In the genomic region with DNA sequence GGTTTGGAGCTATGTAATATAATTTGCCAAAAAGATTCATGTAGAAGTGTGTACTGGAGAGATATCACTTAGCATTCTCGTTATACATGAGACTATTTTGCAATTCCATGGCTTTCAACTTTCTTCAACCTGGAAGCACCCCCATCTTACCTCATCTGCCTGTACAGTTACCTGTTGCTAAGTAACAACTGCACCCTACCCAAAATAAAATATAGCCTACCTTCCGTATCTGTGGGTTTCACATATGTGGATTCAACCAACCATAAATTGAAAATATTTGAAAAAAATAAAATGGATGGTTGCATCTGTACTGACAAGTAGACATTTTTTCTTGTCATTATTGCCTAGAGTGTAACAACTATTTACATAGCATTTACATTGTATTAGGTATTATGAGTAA, we compare ENCODE assay signal across 38 cellular contexts.
"Had no signal": no experiment of that assay in that cellular context is flagged by ENCODE, and none has a peak within 500 bp of the region (broad histone marks: within the 10 kb centered on the region; RNA-seq: fewer than 3 reads in every experiment).

No MANE protein-coding gene starts in this region.

- H3K4me1 Mint-ChIP-seq: activated CD4-positive, alpha-beta T cell treated with anti-CD3 and anti-CD28 coated beads, Interleukin-2, amount 10 ng/mL, durations not matched to agents 24 days and 14 days; activated naive CD8-positive, alpha-beta T cell treated with anti-CD3 and anti-CD28 coated beads for 36 hours; activated T-helper 17 cell treated with anti-CD3 and anti-CD28 coated beads, Interleukin-2, amount 50 U/mL, for 72 hours had no signal

- H3K9me3 ChIP-seq: adrenal gland had no signal

- H3K4me1 ChIP-seq: adrenal gland had no signal

- H3K27me3 ChIP-seq: cardiac muscle cell had no signal

- H3K27me3 Mint-ChIP-seq: activated B cell treated with CpG ODN at 0.5 μM for 24 hours; activated CD4-positive, alpha-beta memory T cell treated with anti-CD3 and anti-CD28 coated beads for 36 hours; activated CD4-positive, alpha-beta T cell treated with anti-CD3 and anti-CD28 coated beads, Interleukin-2, amount 10 ng/mL, durations not matched to agents 24 days and 14 days; activated CD8-positive, alpha-beta T cell treated with anti-CD3 and anti-CD28 coated beads for 36 hours; activated naive CD8-positive, alpha-beta T cell treated with anti-CD3 and anti-CD28 coated beads for 36 hours; brain; central memory CD8-positive, alpha-beta T cell had no signal

- FAIRE-seq: bronchial epithelial cell, TTC549 had no signal

- H3K4me3 ChIP-seq: adrenal gland, cardiac muscle cell had no signal

- H3K36me3 Mint-ChIP-seq: activated CD4-positive, alpha-beta memory T cell treated with anti-CD3 and anti-CD28 coated beads for 36 hours; activated naive CD4-positive, alpha-beta T cell treated with anti-CD3 and anti-CD28 coated beads, Interleukin-2, amount 50 U/mL, for 72 hours; activated naive CD8-positive, alpha-beta T cell treated with anti-CD3 and anti-CD28 coated beads for 36 hours; brain had no signal

- H3K9me3 Mint-ChIP-seq: activated B cell treated with CpG ODN at 0.5 μM for 24 hours; activated CD4-positive, alpha-beta memory T cell treated with anti-CD3 and anti-CD28 coated beads for 36 hours; activated CD4-positive, alpha-beta T cell treated with anti-CD3 and anti-CD28 coated beads, Interleukin-2, amount 10 ng/mL, durations not matched to agents 24 days and 14 days; activated CD8-positive, alpha-beta T cell treated with anti-CD3 and anti-CD28 coated beads for 36 hours; activated naive CD4-positive, alpha-beta T cell treated with anti-CD3 and anti-CD28 coated beads for 36 hours; activated naive CD4-positive, alpha-beta T cell treated with anti-CD3 and anti-CD28 coated beads, Interleukin-2, amount 50 U/mL, for 72 hours; activated naive CD8-positive, alpha-beta T cell treated with anti-CD3 and anti-CD28 coated beads for 36 hours; activated T-cell treated with anti-CD3 and anti-CD28 coated beads, Interleukin-2, amount 50 U/mL, for 4 hours; activated T-helper 1 cell treated with anti-CD3 and anti-CD28 coated beads, Interleukin-12 subunit alpha, Interleukin-12 subunit beta, Interleukin-2, Interleukin-4 antibody, amounts not matched to agents 30 ng/mL and 10 ng/mL and 1 ng/mL, durations not matched to agents 14 hours and 24 hours and 36 hours; activated T-helper 17 cell treated with anti-CD3 and anti-CD28 coated beads, Interleukin-2, amount 50 U/mL, for 72 hours; brain; central memory CD8-positive, alpha-beta T cell; T-helper 1 cell treated with Interleukin-12 subunit alpha and Interleukin-12 subunit beta and Interleukin-4 antibody, amounts not matched to agents 30 μg/mL and 1 μg/mL, for 36 hours; T-helper 2 cell treated with Interferon-gamma antibody and Interleukin-4, amounts not matched to agents 5 μg/mL and 100 μg/mL, for 36 hours had no signal

- H3K4me3 Mint-ChIP-seq: activated B cell treated with CpG ODN at 0.5 μM for 24 hours; activated CD4-positive, alpha-beta memory T cell treated with anti-CD3 and anti-CD28 coated beads for 36 hours; activated CD4-positive, alpha-beta T cell treated with anti-CD3 and anti-CD28 coated beads, Interleukin-2, amount 10 ng/mL, durations not matched to agents 24 days and 14 days; activated CD8-positive, alpha-beta T cell treated with anti-CD3 and anti-CD28 coated beads for 36 hours; activated naive CD4-positive, alpha-beta T cell treated with anti-CD3 and anti-CD28 coated beads for 36 hours; activated naive CD8-positive, alpha-beta T cell treated with anti-CD3 and anti-CD28 coated beads for 36 hours; activated T-cell treated with anti-CD3 and anti-CD28 coated beads, Interleukin-2, amount 50 U/mL, for 4 hours; activated T-cell treated with anti-CD3 and anti-CD28 coated beads, Interleukin-2, amount 50 U/mL, for 72 hours; activated T-helper 1 cell treated with anti-CD3 and anti-CD28 coated beads, Interleukin-12 subunit alpha, Interleukin-12 subunit beta, Interleukin-2, Interleukin-4 antibody, amounts not matched to agents 30 ng/mL and 10 ng/mL and 1 ng/mL, durations not matched to agents 14 hours and 24 hours and 36 hours; activated T-helper 17 cell treated with anti-CD3 and anti-CD28 coated beads, Interleukin-2, amount 50 U/mL, for 72 hours; brain; central memory CD8-positive, alpha-beta T cell; T-helper 1 cell treated with Interleukin-12 subunit alpha and Interleukin-12 subunit beta and Interleukin-4 antibody, amounts not matched to agents 30 μg/mL and 1 μg/mL, for 36 hours; T-helper 2 cell treated with Interferon-gamma antibody and Interleukin-4, amounts not matched to agents 5 μg/mL and 100 μg/mL, for 36 hours had no signal

- H3K27ac Mint-ChIP-seq: activated B cell treated with CpG ODN at 0.5 μM for 24 hours; activated CD4-positive, alpha-beta memory T cell treated with anti-CD3 and anti-CD28 coated beads for 36 hours; activated CD4-positive, alpha-beta T cell treated with anti-CD3 and anti-CD28 coated beads, Interleukin-2, amount 10 ng/mL, durations not matched to agents 24 days and 14 days; activated CD8-positive, alpha-beta T cell treated with anti-CD3 and anti-CD28 coated beads for 36 hours; activated naive CD4-positive, alpha-beta T cell treated with anti-CD3 and anti-CD28 coated beads for 36 hours; activated naive CD4-positive, alpha-beta T cell treated with anti-CD3 and anti-CD28 coated beads, Interleukin-2, amount 50 U/mL, for 72 hours; activated naive CD8-positive, alpha-beta T cell treated with anti-CD3 and anti-CD28 coated beads for 36 hours; activated T-cell treated with anti-CD3 and anti-CD28 coated beads, Interleukin-2, amount 50 U/mL, for 72 hours; activated T-helper 1 cell treated with anti-CD3 and anti-CD28 coated beads, Interleukin-12 subunit alpha, Interleukin-12 subunit beta, Interleukin-2, Interleukin-4 antibody, amounts not matched to agents 30 ng/mL and 10 ng/mL and 1 ng/mL, durations not matched to agents 14 hours and 24 hours and 36 hours; activated T-helper 17 cell treated with anti-CD3 and anti-CD28 coated beads, Interleukin-2, amount 50 U/mL, for 72 hours; brain; T-helper 1 cell treated with Interleukin-12 subunit alpha and Interleukin-12 subunit beta and Interleukin-4 antibody, amounts not matched to agents 30 μg/mL and 1 μg/mL, for 36 hours; T-helper 2 cell treated with Interferon-gamma antibody and Interleukin-4, amounts not matched to agents 5 μg/mL and 100 μg/mL, for 36 hours had no signal

- H3K27ac ChIP-seq: adrenal gland, cardiac muscle cell, VCaP had no signal

- DNase-seq: activated B cell treated with CpG ODN at 0.5 μM for 24 hours; activated CD4-positive, alpha-beta memory T cell treated with anti-CD3 and anti-CD28 coated beads for 36 hours; activated CD4-positive, alpha-beta T cell treated with anti-CD3 and anti-CD28 coated beads for 4 hours; activated CD4-positive, alpha-beta T cell treated with anti-CD3 and anti-CD28 coated beads, Interleukin-2, amount 10 ng/mL, durations not matched to agents 24 days and 14 days; activated CD4-positive, alpha-beta T cell treated with anti-CD3 and anti-CD28 coated beads, Interleukin-2, amount 50 U/mL, for 1 hour; activated CD4-positive, alpha-beta T cell treated with anti-CD3 and anti-CD28 coated beads, Interleukin-2, amount 50 U/mL, for 4 hours; activated CD4-positive, CD25-positive, alpha-beta regulatory T cell treated with anti-CD3 and anti-CD28 coated beads, Interleukin-2, amount 50 U/mL, for 72 hours; activated CD8-positive, alpha-beta memory T cell treated with anti-CD3 and anti-CD28 coated beads, Interleukin-2, amount 50 U/mL, for 4 hours; activated CD8-positive, alpha-beta T cell treated with anti-CD3 and anti-CD28 coated beads for 36 hours; activated effector memory CD4-positive, alpha-beta T cell treated with anti-CD3 and anti-CD28 coated beads, Interleukin-2, amount 50 U/mL, for 16 hours; activated gamma-delta T cell treated with Interleukin-2 at 50 U/mL for 16 hours; activated naive CD4-positive, alpha-beta T cell; activated naive CD4-positive, alpha-beta T cell treated with anti-CD3 and anti-CD28 coated beads for 36 hours; activated naive CD4-positive, alpha-beta T cell treated with anti-CD3 and anti-CD28 coated beads, Interleukin-2, amount 50 U/mL, for 16 hours; activated naive CD8-positive, alpha-beta T cell treated with anti-CD3 and anti-CD28 coated beads for 36 hours; activated T-cell treated with anti-CD3 and anti-CD28 coated beads for 4 hours; activated T-cell treated with anti-CD3 and anti-CD28 coated beads, Interleukin-2, amount 50 U/mL, for 1 hour; activated T-cell treated with anti-CD3 and anti-CD28 coated beads, Interleukin-2, amount 50 U/mL, for 4 hours; activated T-cell treated with anti-CD3 and anti-CD28 coated beads, Interleukin-2, amount 50 U/mL, for 72 hours; adrenal gland; amniotic stem cell; aorta; caudate nucleus; cerebellar nuclear complex; T-helper 1 cell; T-helper 2 cell; T-helper 9 cell had no signal

- ATAC-seq: activated CD8-positive, alpha-beta T cell treated with anti-CD3 and anti-CD28 coated beads for 36 hours; activated naive CD4-positive, alpha-beta T cell treated with anti-CD3 and anti-CD28 coated beads, Interleukin-2, amount 50 U/mL, for 72 hours; activated T-cell treated with anti-CD3 and anti-CD28 coated beads, Interleukin-2, amount 50 U/mL, for 4 hours; activated T-cell treated with anti-CD3 and anti-CD28 coated beads, Interleukin-2, amount 50 U/mL, for 72 hours; activated T-helper 17 cell treated with anti-CD3 and anti-CD28 coated beads, Interleukin-2, amount 50 U/mL, for 72 hours had no signal

- H3K36me3 ChIP-seq: adrenal gland, cardiac muscle cell had no signal
